ENCODE assay signal across 9 cellular contexts in the genomic region with DNA sequence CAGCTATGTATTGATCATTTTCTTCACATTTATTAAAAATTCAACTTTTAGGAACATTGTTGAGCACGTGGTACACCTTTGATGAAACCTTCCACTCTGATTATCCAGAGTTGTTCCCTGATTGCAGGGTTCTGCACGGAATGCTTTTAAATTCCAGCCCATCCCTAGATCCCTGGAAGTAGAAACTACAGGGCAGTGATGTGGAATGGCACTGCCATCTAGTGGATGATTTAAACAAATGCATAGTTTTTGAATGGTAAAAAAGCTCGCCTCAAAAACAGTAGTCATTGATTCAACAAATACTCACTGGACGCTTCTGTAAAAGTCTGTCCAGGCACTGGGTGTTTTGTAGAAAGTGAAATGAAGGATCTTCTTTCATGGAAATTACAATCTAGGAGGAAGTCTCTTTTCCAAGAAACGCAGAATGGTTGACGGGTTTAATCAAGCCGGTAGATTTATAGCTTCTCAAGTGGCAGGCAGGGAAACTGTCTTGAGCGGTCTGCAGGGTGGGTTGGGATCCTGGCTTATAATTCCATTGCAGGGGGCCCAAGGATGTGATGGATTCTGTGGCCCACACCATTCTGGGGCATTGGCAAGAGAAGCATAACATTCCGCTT.
DNase-seq lines count a peak whose midpoint lies in the region; ATAC-seq, FAIRE-seq and TF ChIP-seq lines count a peak whose summit lies in the region.
"Had no signal": no experiment of that assay in that cellular context is flagged by ENCODE, and none has a peak within 500 bp of the region (broad histone marks: within the 10 kb centered on the region; RNA-seq: fewer than 3 reads in every experiment).

No MANE protein-coding gene starts in this region.

- no peaks in the 10 kb centered on the region for H3K4me1 Mint-ChIP-seq in CD4-positive, alpha-beta T cell (ENCODE audit: low read depth)
- H3K4me1 Mint-ChIP-seq: IgD-negative memory B cell had no signal

- no peaks in the 10 kb centered on the region for H3K9me3 Mint-ChIP-seq in CD4-positive, alpha-beta T cell
- H3K9me3 Mint-ChIP-seq: IgD-negative memory B cell had no signal

- 26 to 32% methylated on average over 9 of the region's 9 CpGs for WGBS in aorta, 2 donors

- peak; percentile 37 for ATAC-seq in CD4-positive, alpha-beta T cell (ENCODE audit: poor library complexity)
- peak; percentile 71 for ATAC-seq in aorta (ENCODE audit: low FRiP score)
- ATAC-seq in stimulated activated naive CD8-positive, alpha-beta T cell treated with anti-CD3 and anti-CD28 coated beads, Interleukin-15, Interleukin-2, amounts not matched to agents 100 U/mL and 50 U/mL, for 24 hours = no peak

- CTCF ChIA-PET in CD4-positive, alpha-beta T cell (lab: Charles Lee) = interaction anchor here (0.5 to 2.2 kb wide), 23 partner anchors 8 to 1299 kb away, joined by 3 to 22 read pairs (median 4); no protein-coding TSS in a partner anchor

- H3K4me3 ChIP-seq in aorta (ENCODE audit: low read length in 2 of 2) = no peak overlapping the region

- no peak overlapping the region for H3K4me3 Mint-ChIP-seq in CD4-positive, alpha-beta T cell
- H3K4me3 Mint-ChIP-seq: IgD-negative memory B cell had no signal

- H3K27me3 ChIP-seq in CD4-positive, alpha-beta T cell (ENCODE audit: control insufficient read depth, insufficient read depth, low read length) = no peaks in the 10 kb centered on the region
- no peaks in the 10 kb centered on the region for H3K27me3 ChIP-seq in aorta (ENCODE audit: control insufficient read depth in 1 of 2, insufficient read depth in 2 of 2, low read length in 1 of 2)

- no peaks in the 10 kb centered on the region for H3K9me3 ChIP-seq in CD4-positive, alpha-beta T cell (ENCODE audit: control insufficient read depth, low read length)
- no peaks in the 10 kb centered on the region for H3K9me3 ChIP-seq in aorta (ENCODE audit: control insufficient read depth, low read length)

- peak; percentile 84 for TF ChIP-seq CTCF in CD4-positive, alpha-beta T cell (IDR thresholded peaks at IDR 0.05)

- TF ChIP-seq POLR2A in H54 (IDR thresholded peaks at IDR 0.05; ENCODE audit: low read depth, low read length) = no peak

- peak; percentile 58 for FAIRE-seq in H54 (lab: Jason Lieb, UNC)

- POLR2A ChIA-PET in CD4-positive, alpha-beta T cell (lab: Charles Lee) = interaction anchor here (0.6 to 1.5 kb wide), 6 partner anchors 22 to 515 kb away, joined by 3 to 7 read pairs (median 4); a partner anchor contains a TSS

- no peak for DNase-seq in CD4-positive, alpha-beta T cell
- no peak for DNase-seq in H54 (ENCODE audit: insufficient read length, low spot score)
- DNase-seq in NCI-H748 treated with DMSO at 0.1 percent for 48 hours (lab: John Stamatoyannopoulos, UW) = peak; percentile 11
- peak; percentile 82 for DNase-seq in cerebellar cortex (ENCODE audit: low spot score)
- peak; percentile 78 for DNase-seq in left kidney (ENCODE audit: low read depth, low spot score)
- DNase-seq in aorta = no peak
- DNase-seq in activated gamma-delta T cell treated with Interleukin-2 at 50 U/mL for 16 hours = no peak
- DNase-seq in stimulated activated naive CD8-positive, alpha-beta T cell treated with anti-CD3 and anti-CD28 coated beads, Interleukin-15, Interleukin-2, amounts not matched to agents 100 U/mL and 50 U/mL, for 24 hours = no peak

- H3K36me3 ChIP-seq in aorta (ENCODE audit: control insufficient read depth in 1 of 2, insufficient read depth in 2 of 2, low read length in 1 of 2) = peaks cover 0 to 1% of the 10 kb centered on the region in 2 donors

- intact Hi-C loops in CD4-positive, alpha-beta T cell (cut with DNase I, micrococcal nuclease) = loop anchor here (1.0 to 10.0 kb wide), 4 partner anchors 140 to 894 kb away; no protein-coding TSS in a partner anchor
- intact Hi-C loops in aorta (cut with DNase I) = no loop called here

- no peak overlapping the region for H3K27ac ChIP-seq in CD4-positive, alpha-beta T cell (ENCODE audit: low read depth, low read length)
- H3K27ac ChIP-seq in aorta (ENCODE audit: low read depth in 1 of 2, low read length in 2 of 2) = no peak overlapping the region

- H3K4me1 ChIP-seq in aorta (ENCODE audit: control insufficient read depth in 1 of 2, insufficient read depth in 2 of 2, low read length in 2 of 2) = peaks cover 0 to 5% of the 10 kb centered on the region in 2 donors

- no peaks in the 10 kb centered on the region for H3K27me3 Mint-ChIP-seq in CD4-positive, alpha-beta T cell
- H3K27me3 Mint-ChIP-seq: IgD-negative memory B cell had no signal

- H3K36me3 Mint-ChIP-seq in CD4-positive, alpha-beta T cell (ENCODE audit: low read depth) = peaks cover 10% of the 10 kb centered on the region

- no peak overlapping the region for H3K27ac Mint-ChIP-seq in CD4-positive, alpha-beta T cell
- H3K27ac Mint-ChIP-seq: IgD-negative memory B cell had no signal

Comparison
In these comparisons a context has a peak if more than half of its experiments do, and no peak if none do; other contexts are left out.
1. DNase-seq: peak in NCI-H748 treated with DMSO at 0.1 percent for 48 hours (single experiment), cerebellar cortex (single experiment) and left kidney (single experiment); none in CD4-positive, alpha-beta T cell (0 of 10), H54 (single experiment), aorta (0 of 2), activated gamma-delta T cell treated with Interleukin-2 at 50 U/mL for 16 hours (single experiment) and stimulated activated naive CD8-positive, alpha-beta T cell treated with anti-CD3 and anti-CD28 coated beads, Interleukin-15, Interleukin-2, amounts not matched to agents 100 U/mL and 50 U/mL, for 24 hours (single experiment).
2. intact Hi-C loops: an anchor here in CD4-positive, alpha-beta T cell (1.0 to 10.0 kb wide); none called in aorta.